8 cellular contexts compared by ENCODE assay signal in the genomic region with DNA sequence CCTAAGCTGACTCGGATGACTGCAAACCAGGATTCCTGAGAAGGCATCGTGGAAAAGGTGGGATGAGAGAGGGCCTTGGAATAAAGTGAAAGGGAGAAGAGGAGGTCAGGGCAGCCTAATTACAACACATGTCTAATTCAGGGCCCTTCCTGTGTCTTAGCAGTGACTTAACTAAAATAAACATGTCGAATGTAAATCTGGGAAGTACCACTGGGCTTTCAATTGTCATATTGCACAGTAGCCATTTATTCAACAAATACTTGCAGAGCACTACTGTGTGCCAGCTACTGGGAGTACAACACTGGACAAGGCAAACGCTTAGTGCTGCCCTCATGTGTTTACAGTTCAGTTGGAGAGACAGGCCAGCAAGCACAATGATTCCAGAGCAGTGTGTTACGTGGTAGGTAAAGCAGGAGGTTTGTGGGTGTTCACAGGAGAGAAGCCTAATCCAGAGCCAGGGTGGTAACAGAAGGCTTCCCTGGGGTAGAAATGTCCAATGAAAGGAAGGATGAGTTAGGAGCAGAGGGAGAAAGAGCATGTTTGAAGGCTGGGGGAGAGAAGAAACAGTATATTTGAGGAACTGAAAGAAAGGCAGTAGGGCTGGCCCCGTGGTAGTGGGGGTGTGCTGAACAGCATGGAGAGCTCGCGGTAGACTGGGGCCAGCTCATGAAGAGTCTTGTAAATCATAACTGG. TPM values are rescaled to one million over a fixed set of nuclear protein-coding genes. Genes with fewer than 3 reads are reported as not detected.
DNase-seq lines count a peak whose midpoint lies in the region; ATAC-seq, FAIRE-seq and TF ChIP-seq lines count a peak whose summit lies in the region.

No MANE protein-coding gene starts in this region.

- H3K4me3 ChIP-seq in choroid plexus epithelial cell (ENCODE audit: low read depth, low read length), result no peak overlapping the region

- no peak for TF ChIP-seq POLR2A in GM12892 (IDR thresholded peaks at IDR 0.05; ENCODE audit: low read depth, low read length)

- DNase-seq in GM12892 (ENCODE audit: insufficient read length) (peak; percentile 27), HFFc6 (no peak), M059J (ENCODE audit: low read depth) (peak; percentile 68), choroid plexus epithelial cell (ENCODE audit: low read depth) (peak; percentile 68), nephron progenitor cell (no peak), T-helper 17 cell (no peak)
- no peak for DNase-seq in activated CD4-positive, alpha-beta memory T cell treated with anti-CD3 and anti-CD28 coated beads, Interleukin-2, amount 10 ng/mL, durations not matched to agents 7 days and 5 days
- DNase-seq in activated CD8-positive, alpha-beta T cell treated with anti-CD3 and anti-CD28 coated beads, Interleukin-2, amount 10 ng/mL, durations not matched to agents 7 days and 5 days, result no peak

- TF ChIP-seq CTCF in HFFc6 (IDR thresholded peaks at IDR 0.05) (0 out of 2 replicates have a peak, but pooled peaks have one; percentile 26), choroid plexus epithelial cell (conservative IDR thresholded peaks at IDR 0.05; ENCODE audit: low read depth, low read length) (peak; percentile 43), nephron progenitor cell (IDR thresholded peaks at IDR 0.05) (no peak)

- H3K27me3 Mint-ChIP-seq in HFFc6 (ENCODE audit: insufficient read depth) (no peaks in the 10 kb centered on the region; the same call in 1 of the 2 replicates), nephron progenitor cell (ENCODE audit: low read depth, poor library complexity) (no peaks in the 10 kb centered on the region), T-helper 17 cell (no peaks in the 10 kb centered on the region)
- H3K27me3 Mint-ChIP-seq in activated CD4-positive, alpha-beta memory T cell treated with anti-CD3 and anti-CD28 coated beads, Interleukin-2, amount 10 ng/mL, durations not matched to agents 7 days and 5 days, result no peaks in the 10 kb centered on the region
- no peaks in the 10 kb centered on the region for H3K27me3 Mint-ChIP-seq in activated CD8-positive, alpha-beta T cell treated with anti-CD3 and anti-CD28 coated beads, Interleukin-2, amount 10 ng/mL, durations not matched to agents 7 days and 5 days (ENCODE audit: low read depth)

- H3K27ac Mint-ChIP-seq in HFFc6, result peak overlapping the region; percentile 53
- peak overlapping the region; percentile 11 for H3K27ac Mint-ChIP-seq in nephron progenitor cell
- no peak overlapping the region for H3K27ac Mint-ChIP-seq in activated CD4-positive, alpha-beta memory T cell treated with anti-CD3 and anti-CD28 coated beads, Interleukin-2, amount 10 ng/mL, durations not matched to agents 7 days and 5 days
- H3K27ac Mint-ChIP-seq in T-helper 17 cell, result no peak overlapping the region
- H3K27ac Mint-ChIP-seq in activated CD8-positive, alpha-beta T cell treated with anti-CD3 and anti-CD28 coated beads, Interleukin-2, amount 10 ng/mL, durations not matched to agents 7 days and 5 days, result no peak overlapping the region

- H3K9me3 Mint-ChIP-seq in HFFc6 (no peaks in the 10 kb centered on the region), nephron progenitor cell (no peaks in the 10 kb centered on the region)
- peaks cover 2% of the 10 kb centered on the region for H3K9me3 Mint-ChIP-seq in activated CD4-positive, alpha-beta memory T cell treated with anti-CD3 and anti-CD28 coated beads, Interleukin-2, amount 10 ng/mL, durations not matched to agents 7 days and 5 days
- no peaks in the 10 kb centered on the region for H3K9me3 Mint-ChIP-seq in activated CD8-positive, alpha-beta T cell treated with anti-CD3 and anti-CD28 coated beads, Interleukin-2, amount 10 ng/mL, durations not matched to agents 7 days and 5 days (ENCODE audit: insufficient read depth)

- POLR2A ChIA-PET in activated CD4-positive, alpha-beta memory T cell treated with anti-CD3 and anti-CD28 coated beads, Interleukin-2, amount 10 ng/mL, durations not matched to agents 7 days and 5 days (lab: Charles Lee), result no interaction called here
- POLR2A ChIA-PET in activated CD8-positive, alpha-beta T cell treated with anti-CD3 and anti-CD28 coated beads, Interleukin-2, amount 10 ng/mL, durations not matched to agents 7 days and 5 days (lab: Charles Lee), result no interaction called here

- no peak overlapping the region; the same call in 1 of the 2 replicates for H3K4me3 Mint-ChIP-seq in HFFc6
- H3K4me3 Mint-ChIP-seq in nephron progenitor cell, result no peak overlapping the region
- no peak overlapping the region for H3K4me3 Mint-ChIP-seq in activated CD4-positive, alpha-beta memory T cell treated with anti-CD3 and anti-CD28 coated beads, Interleukin-2, amount 10 ng/mL, durations not matched to agents 7 days and 5 days
- no peak overlapping the region for H3K4me3 Mint-ChIP-seq in T-helper 17 cell
- H3K4me3 Mint-ChIP-seq in activated CD8-positive, alpha-beta T cell treated with anti-CD3 and anti-CD28 coated beads, Interleukin-2, amount 10 ng/mL, durations not matched to agents 7 days and 5 days, result no peak overlapping the region

- H3K4me1 Mint-ChIP-seq in HFFc6 (ENCODE audit: low read depth), result peaks cover 92% of the 10 kb centered on the region
- peaks cover 79% of the 10 kb centered on the region for H3K4me1 Mint-ChIP-seq in nephron progenitor cell
- no peaks in the 10 kb centered on the region for H3K4me1 Mint-ChIP-seq in activated CD4-positive, alpha-beta memory T cell treated with anti-CD3 and anti-CD28 coated beads, Interleukin-2, amount 10 ng/mL, durations not matched to agents 7 days and 5 days
- no peaks in the 10 kb centered on the region for H3K4me1 Mint-ChIP-seq in T-helper 17 cell
- no peaks in the 10 kb centered on the region for H3K4me1 Mint-ChIP-seq in activated CD8-positive, alpha-beta T cell treated with anti-CD3 and anti-CD28 coated beads, Interleukin-2, amount 10 ng/mL, durations not matched to agents 7 days and 5 days (ENCODE audit: low read depth)

- no peak for ATAC-seq in T-helper 17 cell
- no peak for ATAC-seq in activated CD8-positive, alpha-beta T cell treated with anti-CD3 and anti-CD28 coated beads, Interleukin-2, amount 10 ng/mL, durations not matched to agents 7 days and 5 days

- CTCF ChIA-PET in activated CD4-positive, alpha-beta memory T cell treated with anti-CD3 and anti-CD28 coated beads, Interleukin-2, amount 10 ng/mL, durations not matched to agents 7 days and 5 days (lab: Charles Lee), result no interaction called here
- CTCF ChIA-PET in activated CD8-positive, alpha-beta T cell treated with anti-CD3 and anti-CD28 coated beads, Interleukin-2, amount 10 ng/mL, durations not matched to agents 7 days and 5 days (lab: Charles Lee), result no interaction called here

- no peaks in the 10 kb centered on the region for H3K36me3 Mint-ChIP-seq in HFFc6 (ENCODE audit: low read depth)
- H3K36me3 Mint-ChIP-seq in nephron progenitor cell (ENCODE audit: low read depth), result no peaks in the 10 kb centered on the region
- H3K36me3 Mint-ChIP-seq in activated CD4-positive, alpha-beta memory T cell treated with anti-CD3 and anti-CD28 coated beads, Interleukin-2, amount 10 ng/mL, durations not matched to agents 7 days and 5 days (ENCODE audit: low read depth), result no peaks in the 10 kb centered on the region
- no peaks in the 10 kb centered on the region for H3K36me3 Mint-ChIP-seq in T-helper 17 cell (ENCODE audit: low read depth)
- no peaks in the 10 kb centered on the region for H3K36me3 Mint-ChIP-seq in activated CD8-positive, alpha-beta T cell treated with anti-CD3 and anti-CD28 coated beads, Interleukin-2, amount 10 ng/mL, durations not matched to agents 7 days and 5 days (ENCODE audit: low read depth)

- FAIRE-seq in GM12892 (lab: Jason Lieb, UNC), result peak; percentile 5

- no peaks in the 10 kb centered on the region for H3K9me3 ChIP-seq in T-helper 17 cell (ENCODE audit: control insufficient read depth, low read length, poor library complexity, severe bottlenecking)

RNA-seq across cellular contexts. Expression of a gene that starts 38.0 kb away (rescaled TPM):
- polyA plus RNA-seq in GM12892 (2012; ENCODE audit: missing spikeins), result 0.55 TPM
- total RNA-seq in HFFc6 (2021; fragmentation: NEBNext Ultra II Directional; extraction: Animal tissue kit (Norgen Biotek cat#: 25700)), result 10 to 100 TPM; 21.2 to 30.7 (median 24.4) TPM
- total RNA-seq in M059J (2014; rRNA removed; shearing (Covaris generic)), result 9.7 and 14.8 TPM in 2 replicates
- not detected for total RNA-seq in activated CD4-positive, alpha-beta memory T cell treated with anti-CD3 and anti-CD28 coated beads, Interleukin-2, amount 10 ng/mL, durations not matched to agents 7 days and 5 days
- total RNA-seq in T-helper 17 cell, result under 1 TPM; 0.07 to 0.29 TPM
- total RNA-seq in activated CD8-positive, alpha-beta T cell treated with anti-CD3 and anti-CD28 coated beads, Interleukin-2, amount 10 ng/mL, durations not matched to agents 7 days and 5 days, result not detected

Comparison
In these comparisons a context has a peak if more than half of its experiments do, and no peak if none do; other contexts are left out.
1. DNase-seq: peak in GM12892 (single experiment), M059J (single experiment) and choroid plexus epithelial cell (single experiment); none in HFFc6 (single experiment), nephron progenitor cell (single experiment), activated CD4-positive, alpha-beta memory T cell treated with anti-CD3 and anti-CD28 coated beads, Interleukin-2, amount 10 ng/mL, durations not matched to agents 7 days and 5 days (single experiment), T-helper 17 cell (0 of 3) and activated CD8-positive, alpha-beta T cell treated with anti-CD3 and anti-CD28 coated beads, Interleukin-2, amount 10 ng/mL, durations not matched to agents 7 days and 5 days (single experiment).
2. H3K27ac Mint-ChIP-seq: peak in HFFc6 (single experiment) and nephron progenitor cell (single experiment); none in activated CD4-positive, alpha-beta memory T cell treated with anti-CD3 and anti-CD28 coated beads, Interleukin-2, amount 10 ng/mL, durations not matched to agents 7 days and 5 days (single experiment), T-helper 17 cell (single experiment) and activated CD8-positive, alpha-beta T cell treated with anti-CD3 and anti-CD28 coated beads, Interleukin-2, amount 10 ng/mL, durations not matched to agents 7 days and 5 days (single experiment).